ENCODE assay signal across 1 cellular context in genomic region chr1:243475966-243476365, GRCh38.
TF ChIP-seq lines count a peak whose summit lies in the region.

No MANE protein-coding gene starts in this region.

TF ChIP-seq in K562, 482 proteins besides CTCF, POLR2A, EP300 and RAD21 (continued from another document):
- TF ChIP-seq, protein P1, sequence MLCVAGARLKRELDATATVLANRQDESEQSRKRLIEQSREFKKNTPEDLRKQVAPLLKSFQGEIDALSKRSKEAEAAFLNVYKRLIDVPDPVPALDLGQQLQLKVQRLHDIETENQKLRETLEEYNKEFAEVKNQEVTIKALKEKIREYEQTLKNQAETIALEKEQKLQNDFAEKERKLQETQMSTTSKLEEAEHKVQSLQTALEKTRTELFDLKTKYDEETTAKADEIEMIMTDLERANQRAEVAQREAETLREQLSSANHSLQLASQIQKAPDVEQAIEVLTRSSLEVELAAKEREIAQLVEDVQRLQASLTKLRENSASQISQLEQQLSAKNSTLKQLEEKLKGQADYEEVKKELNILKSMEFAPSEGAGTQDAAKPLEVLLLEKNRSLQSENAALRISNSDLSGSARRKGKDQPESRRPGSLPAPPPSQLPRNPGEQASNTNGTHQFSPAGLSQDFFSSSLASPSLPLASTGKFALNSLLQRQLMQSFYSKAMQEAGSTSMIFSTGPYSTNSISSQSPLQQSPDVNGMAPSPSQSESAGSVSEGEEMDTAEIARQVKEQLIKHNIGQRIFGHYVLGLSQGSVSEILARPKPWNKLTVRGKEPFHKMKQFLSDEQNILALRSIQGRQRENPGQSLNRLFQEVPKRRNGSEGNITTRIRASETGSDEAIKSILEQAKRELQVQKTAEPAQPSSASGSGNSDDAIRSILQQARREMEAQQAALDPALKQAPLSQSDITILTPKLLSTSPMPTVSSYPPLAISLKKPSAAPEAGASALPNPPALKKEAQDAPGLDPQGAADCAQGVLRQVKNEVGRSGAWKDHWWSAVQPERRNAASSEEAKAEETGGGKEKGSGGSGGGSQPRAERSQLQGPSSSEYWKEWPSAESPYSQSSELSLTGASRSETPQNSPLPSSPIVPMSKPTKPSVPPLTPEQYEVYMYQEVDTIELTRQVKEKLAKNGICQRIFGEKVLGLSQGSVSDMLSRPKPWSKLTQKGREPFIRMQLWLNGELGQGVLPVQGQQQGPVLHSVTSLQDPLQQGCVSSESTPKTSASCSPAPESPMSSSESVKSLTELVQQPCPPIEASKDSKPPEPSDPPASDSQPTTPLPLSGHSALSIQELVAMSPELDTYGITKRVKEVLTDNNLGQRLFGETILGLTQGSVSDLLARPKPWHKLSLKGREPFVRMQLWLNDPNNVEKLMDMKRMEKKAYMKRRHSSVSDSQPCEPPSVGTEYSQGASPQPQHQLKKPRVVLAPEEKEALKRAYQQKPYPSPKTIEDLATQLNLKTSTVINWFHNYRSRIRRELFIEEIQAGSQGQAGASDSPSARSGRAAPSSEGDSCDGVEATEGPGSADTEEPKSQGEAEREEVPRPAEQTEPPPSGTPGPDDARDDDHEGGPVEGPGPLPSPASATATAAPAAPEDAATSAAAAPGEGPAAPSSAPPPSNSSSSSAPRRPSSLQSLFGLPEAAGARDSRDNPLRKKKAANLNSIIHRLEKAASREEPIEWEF (CRISPR knock-in tag; IDR thresholded peaks at IDR 0.05): no peak
TF ChIP-seq in K562: peak in this region for 5.
